Comparison of ENCODE assay signal across 13 cellular contexts in the genomic region with DNA sequence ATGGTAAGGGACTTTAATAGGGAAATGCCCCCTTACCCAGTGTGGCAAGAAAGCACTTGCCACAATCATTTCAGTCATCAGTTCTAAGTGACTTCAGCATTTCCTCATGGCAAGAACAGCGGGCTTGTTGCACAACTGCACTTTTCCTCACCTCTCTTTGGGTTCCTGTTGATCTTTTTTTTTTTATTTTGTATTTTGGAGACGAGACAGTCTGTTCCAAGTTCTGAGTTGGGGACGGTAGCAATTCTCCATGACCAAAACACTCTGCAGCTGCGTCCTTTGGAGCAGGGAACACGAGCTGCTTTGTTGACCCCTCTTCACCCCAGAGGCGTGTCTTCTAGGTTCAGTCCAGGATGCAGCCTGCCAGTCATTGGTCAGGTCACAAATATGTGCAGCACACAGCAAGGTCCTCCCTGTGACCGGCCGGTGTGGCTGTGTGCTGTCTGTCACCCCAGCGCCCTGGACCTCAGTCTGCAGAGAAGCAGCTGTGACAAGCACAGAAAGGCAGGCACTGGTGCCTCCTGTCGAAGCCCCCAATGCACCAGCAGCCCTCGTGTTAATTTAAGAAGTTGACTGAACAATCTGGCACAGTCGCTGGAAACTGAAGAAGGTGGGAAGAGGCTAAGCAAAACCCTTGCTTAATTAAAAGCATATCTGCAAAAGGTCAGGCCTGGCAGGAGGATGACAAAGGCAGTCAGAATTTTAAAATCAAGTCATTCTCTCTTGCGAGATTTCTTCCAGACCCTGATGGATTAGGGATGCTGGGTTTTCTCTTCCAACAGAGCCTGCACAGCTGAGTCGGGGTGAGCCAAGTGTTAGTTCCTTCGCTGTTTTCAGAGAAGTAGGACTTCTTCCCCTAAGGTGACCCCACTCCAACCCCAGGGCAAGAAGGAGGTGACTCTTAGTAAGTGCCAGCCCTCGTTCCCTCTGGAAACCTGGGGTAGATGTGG.
DNase-seq lines count a peak whose midpoint lies in the region; ATAC-seq, FAIRE-seq and TF ChIP-seq lines count a peak whose summit lies in the region.
"Had no signal": no experiment of that assay in that cellular context is flagged by ENCODE, and none has a peak within 500 bp of the region (broad histone marks: within the 10 kb centered on the region; RNA-seq: fewer than 3 reads in every experiment).

No MANE protein-coding gene starts in this region.

- peaks cover 0 to 5% (median 1%) of the 10 kb centered on the region in 5 donors for H3K9me3 Mint-ChIP-seq in CD8-positive, alpha-beta memory T cell

- no peak for TF ChIP-seq CTCF in choroid plexus epithelial cell (conservative IDR thresholded peaks at IDR 0.05; ENCODE audit: low read depth, low read length)
- no peak for TF ChIP-seq CTCF in liver (IDR thresholded peaks at IDR 0.05; ENCODE audit: low read depth, low read length, missing input control)

- H3K27ac ChIP-seq in liver (ENCODE audit: low read depth in 1 of 2, low read length in 2 of 2) (peak overlapping the region in 1 of 2 donors; percentile 59), small intestine (ENCODE audit: low read depth in 1 of 2, low read length in 1 of 2) (peak overlapping the region in 1 of 2 donors; percentile 87)
- no peak overlapping the region for H3K27ac ChIP-seq in CD8-positive, alpha-beta memory T cell (ENCODE audit: low read depth, low read length)
- H3K27ac ChIP-seq: SK-N-MC had no signal

- POLR2A ChIA-PET in CD8-positive, alpha-beta memory T cell (lab: Charles Lee), result no interaction called here

- H3K4me1 ChIP-seq in liver (ENCODE audit: control insufficient read depth in 4 of 4, insufficient read depth in 4 of 4, low read length in 3 of 4) (peaks cover 0 to 7% (median 0%) of the 10 kb centered on the region in 4 donors), small intestine (ENCODE audit: control insufficient read depth in 2 of 2, insufficient read depth in 1 of 2, low read depth in 1 of 2, low read length in 1 of 2) (no peaks in the 10 kb centered on the region)
- no peaks in the 10 kb centered on the region for H3K4me1 ChIP-seq in CD8-positive, alpha-beta memory T cell (ENCODE audit: insufficient read depth, low read length)

- CTCF ChIA-PET in CD8-positive, alpha-beta memory T cell (lab: Charles Lee), result no interaction called here

- no peaks in the 10 kb centered on the region for H3K4me1 Mint-ChIP-seq in CD8-positive, alpha-beta memory T cell
- H3K4me1 Mint-ChIP-seq: stimulated activated naive CD8-positive, alpha-beta T cell treated with anti-CD3 and anti-CD28 coated beads, Interleukin-15, amount 100 ng/mL, for 72 hours had no signal

- H3K9me3 ChIP-seq in liver (ENCODE audit: control insufficient read depth in 4 of 4, low read length in 3 of 4) (peaks cover 0 to 1% (median 0%) of the 10 kb centered on the region in 4 donors), small intestine (ENCODE audit: control insufficient read depth, low read depth) (no peaks in the 10 kb centered on the region)
- H3K9me3 ChIP-seq in CD8-positive, alpha-beta memory T cell (ENCODE audit: low read length), result no peaks in the 10 kb centered on the region

- peak; percentile 46 to 68 for TF ChIP-seq RAD21 in liver (IDR thresholded peaks at IDR 0.05)

- 34% methylated on average over 16 of the region's 16 CpGs for WGBS in liver
- WGBS in small intestine, 3 donors, result 50 to 59% (median 58%) methylated on average over 16 of the region's 16 CpGs

- H3K36me3 Mint-ChIP-seq in CD8-positive, alpha-beta memory T cell, result peaks cover 0 to 4% (median 0%) of the 10 kb centered on the region in 3 donors

- DNase-seq in HuH-7 (ENCODE audit: low spot score) (peak; percentile 38), choroid plexus epithelial cell (ENCODE audit: low read depth) (peak; percentile 51), small intestine (peak; percentile 5), T-helper 9 cell (no peak)
- no peak for DNase-seq in CD8-positive, alpha-beta memory T cell
- DNase-seq: NCI-H2029 treated with DMSO at 0.1 percent for 48 hours; stimulated activated CD4-positive, alpha-beta T cell treated with anti-CD3 and anti-CD28 coated beads, Interleukin-15, amount 100 ng/mL, for 24 hours; stimulated activated naive CD8-positive, alpha-beta T cell treated with anti-CD3 and anti-CD28 coated beads, Interleukin-15, amount 100 ng/mL, for 72 hours had no signal

- H3K4me3 Mint-ChIP-seq in CD8-positive, alpha-beta memory T cell, result no peak overlapping the region
- H3K4me3 Mint-ChIP-seq: stimulated activated naive CD8-positive, alpha-beta T cell treated with anti-CD3 and anti-CD28 coated beads, Interleukin-15, amount 100 ng/mL, for 72 hours had no signal

- H3K36me3 ChIP-seq in liver (ENCODE audit: control insufficient read depth in 4 of 4, insufficient read depth in 3 of 4, low read depth in 1 of 4, low read length in 3 of 4) (no peaks in the 10 kb centered on the region), small intestine (ENCODE audit: control insufficient read depth in 2 of 2, insufficient read depth in 2 of 2, low read length in 2 of 2) (no peaks in the 10 kb centered on the region)
- no peaks in the 10 kb centered on the region for H3K36me3 ChIP-seq in CD8-positive, alpha-beta memory T cell (ENCODE audit: insufficient read depth, low read length)

- peaks cover 22 to 55% of the 10 kb centered on the region in 2 donors for H3K27me3 Mint-ChIP-seq in CD8-positive, alpha-beta memory T cell

- ATAC-seq in HG03378 (IDR thresholded peaks at IDR 0.05; ENCODE audit: unreplicated experiment) (no peak), GM21367 (IDR thresholded peaks at IDR 0.05; ENCODE audit: unreplicated experiment) (no peak)
- ATAC-seq: stimulated activated naive CD8-positive, alpha-beta T cell treated with anti-CD3 and anti-CD28 coated beads, Interleukin-15, amount 100 ng/mL, for 72 hours had no signal

- H3K9ac ChIP-seq in liver (ENCODE audit: low read depth in 1 of 2, low read length in 2 of 2), result no peak overlapping the region

- FAIRE-seq in small intestine (lab: Jason Lieb, UNC), result no peak
- FAIRE-seq: GM12891 had no signal

- H3K4me3 ChIP-seq in choroid plexus epithelial cell (ENCODE audit: low read depth, low read length) (no peak overlapping the region), liver (ENCODE audit: low read depth in 1 of 3, low read length in 3 of 3) (no peak overlapping the region), small intestine (ENCODE audit: low read depth in 1 of 2, low read length in 2 of 2) (no peak overlapping the region)
- no peak overlapping the region for H3K4me3 ChIP-seq in CD8-positive, alpha-beta memory T cell (ENCODE audit: low read length)
- H3K4me3 ChIP-seq: SK-N-MC had no signal

- no peak overlapping the region for H3K27ac Mint-ChIP-seq in CD8-positive, alpha-beta memory T cell
- H3K27ac Mint-ChIP-seq: stimulated activated naive CD8-positive, alpha-beta T cell treated with anti-CD3 and anti-CD28 coated beads, Interleukin-15, amount 100 ng/mL, for 72 hours had no signal

- H3K27me3 ChIP-seq in liver (ENCODE audit: control insufficient read depth in 4 of 4, insufficient read depth in 4 of 4, low read length in 3 of 4) (no peaks in the 10 kb centered on the region), small intestine (ENCODE audit: control insufficient read depth in 2 of 2, insufficient read depth in 2 of 2, low read length in 2 of 2) (no peaks in the 10 kb centered on the region)
- no peaks in the 10 kb centered on the region for H3K27me3 ChIP-seq in CD8-positive, alpha-beta memory T cell (ENCODE audit: insufficient read depth, low read length, poor library complexity, severe bottlenecking)

TF ChIP-seq in liver, 16 proteins besides CTCF, POLR2A, EP300 and RAD21 (continues in another document):
- TF ChIP-seq, protein P1, sequence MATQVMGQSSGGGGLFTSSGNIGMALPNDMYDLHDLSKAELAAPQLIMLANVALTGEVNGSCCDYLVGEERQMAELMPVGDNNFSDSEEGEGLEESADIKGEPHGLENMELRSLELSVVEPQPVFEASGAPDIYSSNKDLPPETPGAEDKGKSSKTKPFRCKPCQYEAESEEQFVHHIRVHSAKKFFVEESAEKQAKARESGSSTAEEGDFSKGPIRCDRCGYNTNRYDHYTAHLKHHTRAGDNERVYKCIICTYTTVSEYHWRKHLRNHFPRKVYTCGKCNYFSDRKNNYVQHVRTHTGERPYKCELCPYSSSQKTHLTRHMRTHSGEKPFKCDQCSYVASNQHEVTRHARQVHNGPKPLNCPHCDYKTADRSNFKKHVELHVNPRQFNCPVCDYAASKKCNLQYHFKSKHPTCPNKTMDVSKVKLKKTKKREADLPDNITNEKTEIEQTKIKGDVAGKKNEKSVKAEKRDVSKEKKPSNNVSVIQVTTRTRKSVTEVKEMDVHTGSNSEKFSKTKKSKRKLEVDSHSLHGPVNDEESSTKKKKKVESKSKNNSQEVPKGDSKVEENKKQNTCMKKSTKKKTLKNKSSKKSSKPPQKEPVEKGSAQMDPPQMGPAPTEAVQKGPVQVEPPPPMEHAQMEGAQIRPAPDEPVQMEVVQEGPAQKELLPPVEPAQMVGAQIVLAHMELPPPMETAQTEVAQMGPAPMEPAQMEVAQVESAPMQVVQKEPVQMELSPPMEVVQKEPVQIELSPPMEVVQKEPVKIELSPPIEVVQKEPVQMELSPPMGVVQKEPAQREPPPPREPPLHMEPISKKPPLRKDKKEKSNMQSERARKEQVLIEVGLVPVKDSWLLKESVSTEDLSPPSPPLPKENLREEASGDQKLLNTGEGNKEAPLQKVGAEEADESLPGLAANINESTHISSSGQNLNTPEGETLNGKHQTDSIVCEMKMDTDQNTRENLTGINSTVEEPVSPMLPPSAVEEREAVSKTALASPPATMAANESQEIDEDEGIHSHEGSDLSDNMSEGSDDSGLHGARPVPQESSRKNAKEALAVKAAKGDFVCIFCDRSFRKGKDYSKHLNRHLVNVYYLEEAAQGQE (IDR thresholded peaks at IDR 0.05), result peak; percentile 55
- TF ChIP-seq HNF4A (conservative IDR thresholded peaks at IDR 0.05) (peak; percentile 66 to 68), NR2F2 (IDR thresholded peaks at IDR 0.05) (peak; percentile 96), RXRA (IDR thresholded peaks at IDR 0.05) (peak; percentile 95 to 97), TAF1 (conservative IDR thresholded peaks at IDR 0.05) (no peak), GABPA (IDR thresholded peaks at IDR 0.05 in 1 of 2, conservative IDR thresholded peaks at IDR 0.05 in 1 of 2) (no peak), FOXA1 (IDR thresholded peaks at IDR 0.05) (no peak), EGR1 (IDR thresholded peaks at IDR 0.05; ENCODE audit: low read depth in 2 of 2) (no peak), SP1 (IDR thresholded peaks at IDR 0.05) (peak; percentile 83)
- TF ChIP-seq, protein P2, sequence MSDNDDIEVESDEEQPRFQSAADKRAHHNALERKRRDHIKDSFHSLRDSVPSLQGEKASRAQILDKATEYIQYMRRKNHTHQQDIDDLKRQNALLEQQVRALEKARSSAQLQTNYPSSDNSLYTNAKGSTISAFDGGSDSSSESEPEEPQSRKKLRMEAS (IDR thresholded peaks at IDR 0.05), result peak; percentile 59
- TF ChIP-seq, protein P3, sequence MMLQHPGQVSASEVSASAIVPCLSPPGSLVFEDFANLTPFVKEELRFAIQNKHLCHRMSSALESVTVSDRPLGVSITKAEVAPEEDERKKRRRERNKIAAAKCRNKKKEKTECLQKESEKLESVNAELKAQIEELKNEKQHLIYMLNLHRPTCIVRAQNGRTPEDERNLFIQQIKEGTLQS (IDR thresholded peaks at IDR 0.05), result no peak

Comparison
In these comparisons a context has a peak if more than half of its experiments do, and no peak if none do; other contexts are left out.
1. DNase-seq: peak in HuH-7 (single experiment), choroid plexus epithelial cell (single experiment) and small intestine (single experiment); none in CD8-positive, alpha-beta memory T cell (0 of 5) and T-helper 9 cell (single experiment).